19 cellular contexts compared by ENCODE assay signal in genomic region chr7:138167222-138167621, GRCh38.
DNase-seq lines count a peak whose midpoint lies in the region; FAIRE-seq and TF ChIP-seq lines count a peak whose summit lies in the region.
"Had no signal": no experiment of that assay in that cellular context is flagged by ENCODE, and none has a peak within 500 bp of the region (broad histone marks: within the 10 kb centered on the region; RNA-seq: fewer than 3 reads in every experiment).

No MANE protein-coding gene starts in this region.

- no peak overlapping the region for H2AFZ ChIP-seq in astrocyte (ENCODE audit: low read depth, low read length)

- no peaks in the 10 kb centered on the region for H3K27me3 ChIP-seq in astrocyte (ENCODE audit: insufficient read depth, low read length)
- H3K27me3 ChIP-seq: Peyer's patch had no signal

- H3K27ac ChIP-seq in astrocyte (ENCODE audit: low read depth, low read length) (peak overlapping the region; percentile 50), RWPE1 (no peak overlapping the region), substantia nigra (ENCODE audit: low read depth, low read length, poor library complexity, severe bottlenecking) (no peak overlapping the region)
- H3K27ac ChIP-seq: Peyer's patch had no signal

- peaks cover 9% of the 10 kb centered on the region for H3K9me3 ChIP-seq in astrocyte (ENCODE audit: insufficient read depth, low read depth, low read length)

- H3K9me3 Mint-ChIP-seq in astrocyte (ENCODE audit: unreplicated experiment) (peaks cover 20% of the 10 kb centered on the region), mesothelial cell of epicardium (peaks cover 19% of the 10 kb centered on the region)

- H3K36me3 Mint-ChIP-seq in astrocyte (ENCODE audit: low read depth, unreplicated experiment) = peaks cover 9% of the 10 kb centered on the region
- H3K36me3 Mint-ChIP-seq in mesothelial cell of epicardium = peaks cover 14% of the 10 kb centered on the region
- H3K36me3 Mint-ChIP-seq: CD4-positive, CD25-positive, alpha-beta regulatory T cell had no signal

- peak overlapping the region; percentile 16 for H3K4me2 ChIP-seq in astrocyte (ENCODE audit: low read length)

- H3K4me3 ChIP-seq in astrocyte (ENCODE audit: insufficient read depth, low read depth, low read length) (no peak overlapping the region), fibroblast of pulmonary artery (replicated peaks; ENCODE audit: low read depth, low read length) (no peak overlapping the region)
- H3K4me3 ChIP-seq: Peyer's patch had no signal

- CTCF ChIA-PET in RWPE1 (lab: Yijun Ruan, JAX) = no interaction called here

- no peaks in the 10 kb centered on the region for H3K36me3 ChIP-seq in astrocyte (ENCODE audit: insufficient read depth, low read length)
- H3K36me3 ChIP-seq: Peyer's patch had no signal

- peak; percentile 52 for FAIRE-seq in GM19239 (lab: Jason Lieb, UNC)
- FAIRE-seq in astrocyte (lab: Jason Lieb, UNC) = no peak
- FAIRE-seq: A204.1 had no signal

- H3K4me3 Mint-ChIP-seq in astrocyte (ENCODE audit: unreplicated experiment) (no peak overlapping the region), mesothelial cell of epicardium (no peak overlapping the region)
- H3K4me3 Mint-ChIP-seq: CD4-positive, CD25-positive, alpha-beta regulatory T cell had no signal

- H3K27me3 Mint-ChIP-seq in astrocyte (ENCODE audit: low read depth, unreplicated experiment) = no peaks in the 10 kb centered on the region
- H3K27me3 Mint-ChIP-seq in mesothelial cell of epicardium (ENCODE audit: low read depth) = no peaks in the 10 kb centered on the region

- H4K20me1 ChIP-seq in astrocyte (ENCODE audit: insufficient read depth, low read length) = no peaks in the 10 kb centered on the region

- peaks cover 6% of the 10 kb centered on the region for H3K4me1 ChIP-seq in astrocyte (ENCODE audit: insufficient read depth, low read length)
- H3K4me1 ChIP-seq: Peyer's patch had no signal

- POLR2A ChIA-PET in RWPE1 (lab: Yijun Ruan, JAX; ENCODE audit: low non-redundant PET) = no interaction called here

- peak overlapping the region; percentile 90 for H3K27ac Mint-ChIP-seq in astrocyte (ENCODE audit: unreplicated experiment)
- peak overlapping the region; percentile 80 for H3K27ac Mint-ChIP-seq in mesothelial cell of epicardium
- H3K27ac Mint-ChIP-seq: CD4-positive, CD25-positive, alpha-beta regulatory T cell had no signal

- peak overlapping the region; percentile 16 for H3K9ac ChIP-seq in astrocyte (ENCODE audit: low read length)

- H3K4me1 Mint-ChIP-seq in astrocyte (ENCODE audit: low read depth, unreplicated experiment) (peaks cover 42% of the 10 kb centered on the region), mesothelial cell of epicardium (peaks cover 41% of the 10 kb centered on the region)
- H3K4me1 Mint-ChIP-seq: CD4-positive, CD25-positive, alpha-beta regulatory T cell had no signal

- TF ChIP-seq CTCF in astrocyte (IDR thresholded peaks at IDR 0.05; ENCODE audit: insufficient read depth, low read depth, low read length) = no peak
- TF ChIP-seq CTCF in fibroblast of pulmonary artery (IDR thresholded peaks at IDR 0.05; ENCODE audit: low read length, missing control alignments) = no peak
- TF ChIP-seq CTCF in mesothelial cell of epicardium (IDR thresholded peaks at IDR 0.05; ENCODE audit: unreplicated experiment) = no peak
- TF ChIP-seq CTCF in RWPE1 (conservative IDR thresholded peaks at IDR 0.05; ENCODE audit: low read depth) = no peak

- no peak for DNase-seq in GM19239 (ENCODE audit: insufficient read length, low spot score)
- DNase-seq in astrocyte (ENCODE audit: low read depth) = no peak
- peak; percentile 42 for DNase-seq in fibroblast of pulmonary artery (ENCODE audit: low read depth)
- no peak for DNase-seq in mesothelial cell of epicardium (ENCODE audit: low spot score in 2 of 2, unreplicated experiment in 2 of 2)
- no peak for DNase-seq in RWPE1 (ENCODE audit: low spot score)
- DNase-seq in DMS 273 (lab: John Stamatoyannopoulos, UW; ENCODE audit: unreplicated experiment) = no peak
- DNase-seq in substantia nigra (lab: John Stamatoyannopoulos, UW) = no peak
- DNase-seq in inferior parietal cortex (ENCODE audit: extremely low spot score) = no peak
- DNase-seq: AML-193; CD4-positive, CD25-positive, alpha-beta regulatory T cell; GOT3; Karpas-422; NCI-H1417; NCI-H2029; NCI-H2171 treated with DMSO at 0.1 percent for 48 hours; NCI-H524; Peyer's patch; SHP77 had no signal

- H3K79me2 ChIP-seq in astrocyte (ENCODE audit: insufficient read depth, low read length) = no peaks in the 10 kb centered on the region
